15 cellular contexts compared by ENCODE assay signal in genomic region chr4:176295907-176296306, GRCh38. TPM values are rescaled to one million over a fixed set of nuclear protein-coding genes. Genes with fewer than 3 reads are reported as not detected.
"Had no signal": no experiment of that assay in that cellular context is flagged by ENCODE, and none has a peak within 500 bp of the region (broad histone marks: within the 10 kb centered on the region; RNA-seq: fewer than 3 reads in every experiment).

No MANE protein-coding gene starts in this region.

RNA-seq across cellular contexts. Expression of gene ASB5, which starts 26.9 kb away (rescaled TPM):
- total RNA-seq: activated naive CD4-positive, alpha-beta T cell treated with anti-CD3 and anti-CD28 coated beads for 36 hours; activated naive CD4-positive, alpha-beta T cell treated with anti-CD3 and anti-CD28 coated beads, Interleukin-2, amount 50 U/mL, for 72 hours; activated naive CD8-positive, alpha-beta T cell treated with anti-CD3 and anti-CD28 coated beads for 36 hours; activated naive CD8-positive, alpha-beta T cell treated with anti-CD3 and anti-CD28 coated beads, Interleukin-2, amount 10 ng/mL, durations not matched to agents 7 days and 5 days; activated T-cell treated with anti-CD3 and anti-CD28 coated beads, Interleukin-2, amount 50 U/mL, for 4 hours; activated T-cell treated with anti-CD3 and anti-CD28 coated beads, Interleukin-2, amount 50 U/mL, for 72 hours; activated T-helper 1 cell treated with anti-CD3 and anti-CD28 coated beads, Interleukin-12 subunit alpha, Interleukin-12 subunit beta, Interleukin-2, Interleukin-4 antibody, amounts not matched to agents 30 ng/mL and 10 ng/mL and 1 ng/mL, durations not matched to agents 14 hours and 24 hours and 36 hours; activated T-helper 17 cell treated with anti-CD3 and anti-CD28 coated beads, Interleukin-2, amount 50 U/mL, for 72 hours; activated T-helper 2 cell treated with anti-CD3 and anti-CD28 coated beads, Interferon-gamma antibody, Interleukin-2, Interleukin-4, amounts not matched to agents 10 μg/mL and 5 μg/mL and 100 μg/mL, durations not matched to agents 14 hours and 24 hours and 36 hours; aorta; ascending aorta; body of pancreas; breast epithelium; bronchial epithelial cell; cardiac muscle cell had no signal
